8 cellular contexts compared by ENCODE assay signal in the genomic region with DNA sequence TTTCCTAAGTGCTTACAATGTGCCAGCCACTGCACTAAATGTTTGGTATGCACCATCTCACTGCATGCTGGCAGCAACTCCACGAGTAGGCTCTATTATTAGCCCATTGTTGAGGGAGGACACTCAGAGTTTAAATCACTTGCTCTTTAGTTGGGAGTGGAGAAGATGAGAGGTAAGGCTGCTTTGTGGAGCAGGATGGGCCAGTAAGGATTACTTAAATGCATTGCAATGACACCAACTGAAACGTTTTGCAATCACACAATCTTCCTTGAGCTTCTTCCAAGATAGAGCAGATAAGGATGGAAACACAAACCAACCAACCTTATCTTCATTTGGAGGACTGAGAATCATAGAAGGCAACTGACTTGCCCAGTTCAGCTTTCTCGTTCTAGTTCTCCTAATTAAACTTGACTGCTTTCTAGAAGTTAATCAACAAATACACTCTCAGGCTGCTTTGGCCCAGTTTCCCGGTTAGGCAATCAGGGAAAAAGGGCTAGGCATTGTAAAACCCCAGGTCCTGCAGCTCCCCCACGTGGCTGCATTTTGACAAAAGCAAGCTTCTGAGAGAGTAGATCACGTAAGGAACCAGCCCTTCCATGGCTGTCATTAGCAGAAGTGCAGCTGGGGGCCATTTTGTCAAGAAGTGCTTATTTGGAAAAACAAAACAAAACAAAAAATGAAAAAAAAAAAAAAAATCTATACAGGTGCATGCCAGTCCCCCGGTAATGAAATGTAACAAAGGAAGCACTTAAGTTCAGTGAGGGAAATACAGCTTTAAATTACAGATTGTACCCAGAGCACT.
A peak's percentile ranks its signal among the peaks of the same experiment; 100 is the strongest.
DNase-seq lines count a peak whose midpoint lies in the region; ATAC-seq and TF ChIP-seq lines count a peak whose summit lies in the region.

No MANE protein-coding gene starts in this region.

- H3K4me1 ChIP-seq in parathyroid adenoma, result peaks cover 21% of the 10 kb centered on the region

- no peaks in the 10 kb centered on the region for H3K9me3 ChIP-seq in parathyroid adenoma (ENCODE audit: control insufficient read depth, low read length)

- ATAC-seq in GM21528 (IDR thresholded peaks at IDR 0.05; ENCODE audit: low FRiP score, unreplicated experiment), result peak; percentile 79

- H3K36me3 Mint-ChIP-seq in IgD-negative memory B cell (no peaks in the 10 kb centered on the region), type B pancreatic cell (no peaks in the 10 kb centered on the region)
- no peaks in the 10 kb centered on the region for H3K36me3 Mint-ChIP-seq in activated naive CD4-positive, alpha-beta T cell treated with anti-CD3 and anti-CD28 coated beads, Interleukin-2, amount 10 ng/mL, durations not matched to agents 7 days and 5 days

- H3K4me1 Mint-ChIP-seq in IgD-negative memory B cell (peaks cover 64 to 73% (median 72%) of the 10 kb centered on the region in 3 donors), type B pancreatic cell (ENCODE audit: unreplicated experiment) (peaks cover 32% of the 10 kb centered on the region)
- peaks cover 66% of the 10 kb centered on the region for H3K4me1 Mint-ChIP-seq in activated naive CD4-positive, alpha-beta T cell treated with anti-CD3 and anti-CD28 coated beads, Interleukin-2, amount 10 ng/mL, durations not matched to agents 7 days and 5 days

- peak overlapping the region; percentile 50 for H3K4me2 ChIP-seq in parathyroid adenoma (ENCODE audit: low read length)

- intact Hi-C loops in head of caudate nucleus (cut with DNase I), result loop anchor here (5.0 to 10.0 kb wide), 4 partner anchors 88 to 362 kb away; no protein-coding TSS in a partner anchor

- peak; percentile 65 for DNase-seq in DMS153 treated with DMSO at 0.1 percent for 48 hours (lab: John Stamatoyannopoulos, UW; ENCODE audit: unreplicated experiment)
- peak; percentile 100 for DNase-seq in SIG-M5 treated with dmso at 0.1 percent for 504 hours (lab: John Stamatoyannopoulos, UW; ENCODE audit: unreplicated experiment)
- peak; percentile 86 for DNase-seq in activated naive CD4-positive, alpha-beta T cell treated with anti-CD3 and anti-CD28 coated beads, Interleukin-2, amount 10 ng/mL, durations not matched to agents 7 days and 5 days
- peak; percentile 69 to 95 (median 90) for DNase-seq in head of caudate nucleus
- DNase-seq in type B pancreatic cell (ENCODE audit: extremely low spot score, unreplicated experiment), result peak; percentile 78

- no peaks in the 10 kb centered on the region for H3K79me2 ChIP-seq in parathyroid adenoma

- H2AFZ ChIP-seq in parathyroid adenoma, result peak overlapping the region; percentile 67

- H3K27me3 Mint-ChIP-seq in IgD-negative memory B cell (no peaks in the 10 kb centered on the region), type B pancreatic cell (no peaks in the 10 kb centered on the region)
- no peaks in the 10 kb centered on the region for H3K27me3 Mint-ChIP-seq in activated naive CD4-positive, alpha-beta T cell treated with anti-CD3 and anti-CD28 coated beads, Interleukin-2, amount 10 ng/mL, durations not matched to agents 7 days and 5 days

- TF ChIP-seq CTCF in parathyroid adenoma (IDR thresholded peaks at IDR 0.05), result peak; percentile 82
- peak; percentile 79 for TF ChIP-seq CTCF in type B pancreatic cell (conservative IDR thresholded peaks at IDR 0.05)

- no peak overlapping the region for H3K9ac ChIP-seq in parathyroid adenoma

- H3K9me3 Mint-ChIP-seq in IgD-negative memory B cell (no peaks in the 10 kb centered on the region), type B pancreatic cell (no peaks in the 10 kb centered on the region)
- no peaks in the 10 kb centered on the region for H3K9me3 Mint-ChIP-seq in activated naive CD4-positive, alpha-beta T cell treated with anti-CD3 and anti-CD28 coated beads, Interleukin-2, amount 10 ng/mL, durations not matched to agents 7 days and 5 days

- H3K36me3 ChIP-seq in parathyroid adenoma (ENCODE audit: control insufficient read depth, insufficient read depth, low read length), result no peaks in the 10 kb centered on the region

- H3K4me3 ChIP-seq in parathyroid adenoma (ENCODE audit: low read depth, low read length), result peak overlapping the region; percentile 17

- peak overlapping the region; percentile 80 to 97 (median 93) for H3K27ac Mint-ChIP-seq in IgD-negative memory B cell
- peak overlapping the region; percentile 9 for H3K27ac Mint-ChIP-seq in activated naive CD4-positive, alpha-beta T cell treated with anti-CD3 and anti-CD28 coated beads, Interleukin-2, amount 10 ng/mL, durations not matched to agents 7 days and 5 days
- H3K27ac Mint-ChIP-seq in type B pancreatic cell, result peak overlapping the region; percentile 87

- H3K4me3 Mint-ChIP-seq in IgD-negative memory B cell, result peak overlapping the region; percentile 65 to 94 (median 82)
- peak overlapping the region; percentile 6 for H3K4me3 Mint-ChIP-seq in activated naive CD4-positive, alpha-beta T cell treated with anti-CD3 and anti-CD28 coated beads, Interleukin-2, amount 10 ng/mL, durations not matched to agents 7 days and 5 days
- peak overlapping the region; percentile 37 for H3K4me3 Mint-ChIP-seq in type B pancreatic cell

- peak overlapping the region; percentile 83 for H3K27ac ChIP-seq in parathyroid adenoma

- H3K27me3 ChIP-seq in parathyroid adenoma (ENCODE audit: control insufficient read depth, insufficient read depth, low read length), result no peaks in the 10 kb centered on the region

- CTCF ChIA-PET in activated naive CD4-positive, alpha-beta T cell treated with anti-CD3 and anti-CD28 coated beads, Interleukin-2, amount 10 ng/mL, durations not matched to agents 7 days and 5 days (lab: Charles Lee), result interaction anchor here (0.6 to 4.4 kb wide), 35 partner anchors 8 to 1548 kb away, joined by 3 to 35 read pairs (median 3); no protein-coding TSS in a partner anchor

Comparison
In these comparisons a context has a peak if more than half of its experiments do, and no peak if none do; other contexts are left out.
1. Peak in every context shown above with its lines: DNase-seq, ATAC-seq, H3K4me3 ChIP-seq and H3K27ac ChIP-seq.
2. H3K27ac Mint-ChIP-seq: peak in every context shown above with its lines; median percentile 93 in IgD-negative memory B cell; 87 in type B pancreatic cell; 9 in activated naive CD4-positive, alpha-beta T cell treated with anti-CD3 and anti-CD28 coated beads, Interleukin-2, amount 10 ng/mL, durations not matched to agents 7 days and 5 days.
3. H3K4me3 Mint-ChIP-seq: peak in every context shown above with its lines; median percentile 82 in IgD-negative memory B cell; 37 in type B pancreatic cell; 6 in activated naive CD4-positive, alpha-beta T cell treated with anti-CD3 and anti-CD28 coated beads, Interleukin-2, amount 10 ng/mL, durations not matched to agents 7 days and 5 days.